ENCODE assay signal across 10 cellular contexts in the genomic region with DNA sequence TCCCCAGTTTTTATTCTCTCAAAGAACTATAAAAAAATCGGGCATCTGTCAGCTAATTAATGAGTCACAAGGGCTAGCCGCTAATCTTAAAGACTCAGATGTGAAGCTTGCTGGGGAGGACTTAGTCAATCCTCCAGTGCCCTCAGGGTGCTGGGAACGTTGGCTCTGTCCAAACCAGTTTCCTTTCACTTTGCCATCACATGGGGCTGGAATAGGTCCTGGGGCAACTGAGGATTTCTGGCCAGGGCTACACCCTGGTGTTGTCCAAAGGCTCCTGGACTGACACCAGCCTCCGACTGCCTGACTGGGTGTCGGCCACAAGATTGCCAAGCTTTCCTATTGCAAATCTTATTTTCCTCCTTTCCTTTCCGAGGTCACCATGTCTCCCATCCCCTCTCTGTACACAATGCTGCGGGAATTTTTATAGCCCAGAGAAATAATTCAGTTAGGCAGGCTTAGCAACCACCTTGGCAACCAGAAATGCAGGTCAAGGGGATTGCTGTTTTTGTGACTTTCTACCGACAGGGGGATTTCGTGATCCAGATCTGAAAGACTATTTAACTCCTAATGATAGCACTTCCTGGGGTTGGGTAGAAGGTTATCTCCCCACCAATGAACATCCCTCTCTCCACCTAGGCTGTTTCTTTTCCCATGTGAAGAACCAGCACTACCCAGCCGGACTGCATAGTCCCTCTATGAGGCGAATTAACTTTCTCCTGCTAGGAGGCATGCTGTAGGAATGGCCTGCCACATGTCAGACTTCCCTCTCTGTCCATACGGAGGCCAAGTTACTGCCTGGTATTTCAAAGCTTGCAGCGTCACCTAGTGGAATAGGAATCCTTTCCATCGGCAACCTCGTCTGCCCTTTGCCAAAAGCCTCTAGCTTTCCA. TPM values are rescaled to one million over a fixed set of nuclear protein-coding genes. Genes with fewer than 3 reads are reported as not detected.
DNase-seq lines count a peak whose midpoint lies in the region; ATAC-seq and TF ChIP-seq lines count a peak whose summit lies in the region.
"Had no signal": no experiment of that assay in that cellular context is flagged by ENCODE, and none has a peak within 500 bp of the region (broad histone marks: within the 10 kb centered on the region; RNA-seq: fewer than 3 reads in every experiment).

No MANE protein-coding gene starts in this region.

- H3K27ac ChIP-seq in breast epithelium (peak overlapping the region; percentile 62 to 74), liver (ENCODE audit: low read depth in 1 of 2, low read length in 2 of 2) (peak overlapping the region in 1 of 2 donors; percentile 46)
- H3K27ac ChIP-seq: BLaER1 had no signal

- 68% methylated on average over 15 of the region's 15 CpGs for WGBS in liver

- no peak overlapping the region for H3K9ac ChIP-seq in liver (ENCODE audit: low read depth in 1 of 2, low read length in 2 of 2)
- H3K9ac ChIP-seq: BLaER1 had no signal

- H3K36me3 ChIP-seq in breast epithelium (no peaks in the 10 kb centered on the region), liver (ENCODE audit: control insufficient read depth in 4 of 4, insufficient read depth in 3 of 4, low read depth in 1 of 4, low read length in 3 of 4) (peaks cover 0 to 2% (median 0%) of the 10 kb centered on the region in 4 donors)
- H3K36me3 ChIP-seq: BLaER1 had no signal

- H3K4me3 ChIP-seq in Jurkat, Clone E6-1 (ENCODE audit: low read length): no peak overlapping the region
- H3K4me3 ChIP-seq in breast epithelium (peak overlapping the region; percentile 27 to 57 (median 28)), liver (ENCODE audit: low read depth in 1 of 3, low read length in 3 of 3) (no peak overlapping the region)
- H3K4me3 ChIP-seq: BLaER1 had no signal

- peaks cover 10 to 19% of the 10 kb centered on the region in 2 donors for H3K9me3 ChIP-seq in breast epithelium
- H3K9me3 ChIP-seq in liver (ENCODE audit: control insufficient read depth in 4 of 4, low read length in 3 of 4): peaks cover 8 to 29% (median 15%) of the 10 kb centered on the region in 4 donors

- peak; percentile 54 to 60 for TF ChIP-seq RAD21 in liver (IDR thresholded peaks at IDR 0.05)

- peaks cover 25% of the 10 kb centered on the region for H3K9me3 Mint-ChIP-seq in activated T-cell treated with anti-CD3 and anti-CD28 coated beads, Interleukin-2, amount 50 U/mL, for 4 hours

- peaks cover 9% of the 10 kb centered on the region for H3K4me1 Mint-ChIP-seq in activated T-cell treated with anti-CD3 and anti-CD28 coated beads, Interleukin-2, amount 50 U/mL, for 4 hours (ENCODE audit: low read depth)

- TF ChIP-seq CTCF in breast epithelium (IDR thresholded peaks at IDR 0.05): no peak
- peak; percentile 18 for TF ChIP-seq CTCF in liver (IDR thresholded peaks at IDR 0.05; ENCODE audit: low read depth, low read length, missing input control)

- no peak overlapping the region for H3K4me3 Mint-ChIP-seq in activated T-cell treated with anti-CD3 and anti-CD28 coated beads, Interleukin-2, amount 50 U/mL, for 4 hours
- H3K4me3 Mint-ChIP-seq: activated naive CD8-positive, alpha-beta T cell treated with anti-CD3 and anti-CD28 coated beads for 36 hours had no signal

- intact Hi-C loops in breast epithelium (cut with DNase I; ENCODE audit: low total_unique reads): loop anchor here (10.0 kb wide), 1 partner anchor 1039 kb away; no protein-coding TSS in a partner anchor

- peaks cover 2% of the 10 kb centered on the region for H3K36me3 Mint-ChIP-seq in activated T-cell treated with anti-CD3 and anti-CD28 coated beads, Interleukin-2, amount 50 U/mL, for 4 hours (ENCODE audit: insufficient read depth)

- peaks cover 3% of the 10 kb centered on the region for H3K27me3 Mint-ChIP-seq in activated T-cell treated with anti-CD3 and anti-CD28 coated beads, Interleukin-2, amount 50 U/mL, for 4 hours (ENCODE audit: low read depth)
- H3K27me3 Mint-ChIP-seq: activated naive CD8-positive, alpha-beta T cell treated with anti-CD3 and anti-CD28 coated beads for 36 hours had no signal

- TF ChIP-seq POLR2A in breast epithelium (IDR thresholded peaks at IDR 0.05): no peak

- ATAC-seq in HG03175 (IDR thresholded peaks at IDR 0.05; ENCODE audit: unreplicated experiment): no peak
- no peak for ATAC-seq in activated T-cell treated with anti-CD3 and anti-CD28 coated beads, Interleukin-2, amount 50 U/mL, for 4 hours

- DNase-seq in A172 (ENCODE audit: low spot score) (peak; percentile 77), breast epithelium (ENCODE audit: low spot score in 2 of 2) (peak; percentile 63 to 65), CD1c-positive myeloid dendritic cell (ENCODE audit: extremely low spot score) (no peak), NCI-H2107 treated with DMSO at 0.1 percent for 48 hours (lab: John Stamatoyannopoulos, UW; ENCODE audit: unreplicated experiment) (no peak)
- DNase-seq in Jurkat, Clone E6-1 (ENCODE audit: low read depth, low spot score): peak; percentile 25
- DNase-seq in activated T-cell treated with anti-CD3 and anti-CD28 coated beads, Interleukin-2, amount 50 U/mL, for 4 hours: no peak
- DNase-seq: activated naive CD8-positive, alpha-beta T cell treated with anti-CD3 and anti-CD28 coated beads for 36 hours had no signal

- H3K4me1 ChIP-seq in breast epithelium (no peaks in the 10 kb centered on the region), liver (ENCODE audit: control insufficient read depth in 4 of 4, insufficient read depth in 4 of 4, low read length in 3 of 4) (no peaks in the 10 kb centered on the region)
- H3K4me1 ChIP-seq: BLaER1 had no signal

- H3K27me3 ChIP-seq in breast epithelium: no peaks in the 10 kb centered on the region
- no peaks in the 10 kb centered on the region for H3K27me3 ChIP-seq in liver (ENCODE audit: control insufficient read depth in 4 of 4, insufficient read depth in 4 of 4, low read length in 3 of 4)
- H3K27me3 ChIP-seq: BLaER1 had no signal

TF ChIP-seq in liver, 16 proteins besides CTCF, POLR2A, EP300 and RAD21:
- TF ChIP-seq HNF4G (IDR thresholded peaks at IDR 0.05) (no peak), REST (IDR thresholded peaks at IDR 0.05) (peak; percentile 26), FOXA1 (IDR thresholded peaks at IDR 0.05) (no peak)

RNA-seq across cellular contexts. Expression of gene CTBS, which starts 29.9 kb away (rescaled TPM):
- total RNA-seq in A172 (2014; rRNA removed; shearing (Covaris generic)): 10.5 and 12.3 TPM in 2 replicates
- 8.8 TPM for polyA plus RNA-seq in Jurkat, Clone E6-1 (2012; ENCODE audit: insufficient read depth, insufficient read length)
- total RNA-seq in breast epithelium: 10 to 100 TPM; 18.4 to 22.9 (median 22.5) TPM
- 10 to 100 TPM in 1 of 2 donors, 1 to 10 TPM in 1; 8.5 to 16.4 TPM for total RNA-seq in liver
- polyA plus RNA-seq in liver: 10 to 100 TPM; 23.4 to 26.9 TPM
- total RNA-seq in activated T-cell treated with anti-CD3 and anti-CD28 coated beads, Interleukin-2, amount 50 U/mL, for 4 hours: 1 to 10 TPM; 6.3 to 7.2 (median 6.9) TPM

Comparison
In these comparisons a context has a peak if more than half of its experiments do, and no peak if none do; other contexts are left out.
1. DNase-seq: peak in A172 (single experiment), Jurkat, Clone E6-1 (single experiment) and breast epithelium (2 of 2); none in CD1c-positive myeloid dendritic cell (single experiment), activated T-cell treated with anti-CD3 and anti-CD28 coated beads, Interleukin-2, amount 50 U/mL, for 4 hours (single experiment) and NCI-H2107 treated with DMSO at 0.1 percent for 48 hours (single experiment).
2. H3K4me3 ChIP-seq: peak in breast epithelium (3 of 3); none in Jurkat, Clone E6-1 (single experiment) and liver (0 of 3).